11 cellular contexts compared by ENCODE assay signal in genomic region chr15:78087944-78088772, GRCh38. TPM values are rescaled to one million over a fixed set of nuclear protein-coding genes. Genes with fewer than 3 reads are reported as not detected.
DNase-seq lines count a peak whose midpoint lies in the region; ATAC-seq lines count a peak whose summit lies in the region.
"Had no signal": no experiment of that assay in that cellular context is flagged by ENCODE, and none has a peak within 500 bp of the region (broad histone marks: within the 10 kb centered on the region; RNA-seq: fewer than 3 reads in every experiment).

No MANE protein-coding gene starts in this region.

- peaks cover 16% of the 10 kb centered on the region for H3K4me1 ChIP-seq in mesenchymal stem cell (ENCODE audit: control insufficient read depth, insufficient read depth, low read depth, low read length)
- peaks cover 24% of the 10 kb centered on the region for H3K4me1 ChIP-seq in GM23248 (ENCODE audit: insufficient read depth)

- DNase-seq in NOMO-1 treated with dmso at 0.1 percent for 144 hours (lab: John Stamatoyannopoulos, UW; ENCODE audit: unreplicated experiment) (peak; percentile 70), mesenchymal stem cell (peak; percentile 32), NCI-H1092 treated with DMSO at 0.1 percent for 48 hours (lab: John Stamatoyannopoulos, UW) (no peak), inferior parietal cortex (ENCODE audit: extremely low spot score) (no peak), GM23248 (no peak)
- DNase-seq: activated CD4-positive, alpha-beta memory T cell treated with anti-CD3 and anti-CD28 coated beads for 36 hours; effector CD8-positive, alpha-beta T cell; spleen had no signal

- no peak overlapping the region for H2BK120ac ChIP-seq in mesenchymal stem cell (ENCODE audit: low read depth, low read length)

- H3F3A ChIP-seq in GM23248 (ENCODE audit: insufficient read depth), result peaks cover 4% of the 10 kb centered on the region; the same call in 1 of the 2 replicates

- 94% methylated on average over 13 of the region's 13 CpGs for WGBS in mesenchymal stem cell
- WGBS in GM23248 (ENCODE audit: low coverage in 1 of 2, low lambda C conversion rate in 2 of 2, missing lambda C conversion rate in 2 of 2), 2 experiments, result 89 to 90% methylated on average over 13 of the region's 13 CpGs

- no peak overlapping the region for H3K18ac ChIP-seq in mesenchymal stem cell (ENCODE audit: low read depth in 1 of 2, low read length in 2 of 2)

- H3K27me3 ChIP-seq in mesenchymal stem cell (ENCODE audit: control insufficient read depth in 1 of 2, insufficient read depth in 1 of 2, low read length in 2 of 2) (peaks cover 0 to 20% of the 10 kb centered on the region in 2 experiments), GM23248 (replicated peaks; ENCODE audit: insufficient read depth) (no peaks in the 10 kb centered on the region)
- H3K27me3 ChIP-seq: spleen had no signal

- no peak overlapping the region for H3K14ac ChIP-seq in mesenchymal stem cell (ENCODE audit: low read length in 2 of 2)

- H3K36me3 ChIP-seq in mesenchymal stem cell (ENCODE audit: control insufficient read depth in 1 of 2, insufficient read depth in 2 of 2, low read depth in 1 of 2, low read length in 2 of 2), result no peaks in the 10 kb centered on the region
- H3K36me3 ChIP-seq in GM23248 (ENCODE audit: low read depth), result no peaks in the 10 kb centered on the region
- H3K36me3 ChIP-seq: spleen had no signal

- no peak overlapping the region for H4K91ac ChIP-seq in mesenchymal stem cell (ENCODE audit: low read length)

- H3K4me2 ChIP-seq in mesenchymal stem cell (ENCODE audit: low read length, poor library complexity, severe bottlenecking) (no peak overlapping the region), GM23248 (ENCODE audit: unreplicated experiment) (no peak overlapping the region)

- in situ Hi-C loops in GM23248 (cut with MboI), result no loop called here

- no peak overlapping the region for H3K23ac ChIP-seq in mesenchymal stem cell (ENCODE audit: low read length in 2 of 2)

- no peak overlapping the region for H2BK5ac ChIP-seq in mesenchymal stem cell (ENCODE audit: low read depth, low read length, poor library complexity, severe bottlenecking)

- H4K20me1 ChIP-seq in GM23248 (ENCODE audit: insufficient read depth), result no peaks in the 10 kb centered on the region

- H3K9me3 ChIP-seq in mesenchymal stem cell (ENCODE audit: control insufficient read depth, low read length) (no peaks in the 10 kb centered on the region), GM23248 (ENCODE audit: low read depth) (no peaks in the 10 kb centered on the region)
- H3K9me3 ChIP-seq: spleen had no signal

- H3K9ac ChIP-seq in mesenchymal stem cell (ENCODE audit: low read length) (no peak overlapping the region), GM23248 (no peak overlapping the region)

- H3K79me2 ChIP-seq in GM23248 (ENCODE audit: insufficient read depth), result no peaks in the 10 kb centered on the region

- H2AK5ac ChIP-seq in mesenchymal stem cell (ENCODE audit: low read length, severe bottlenecking), result peak overlapping the region; percentile 19

- no peak overlapping the region for H2BK12ac ChIP-seq in mesenchymal stem cell (ENCODE audit: low read length in 2 of 2)

- H3K79me1 ChIP-seq in mesenchymal stem cell (replicated peaks; ENCODE audit: low read length, poor library complexity, severe bottlenecking), result no peaks in the 10 kb centered on the region

- H2BK15ac ChIP-seq in mesenchymal stem cell (ENCODE audit: low read depth, poor library complexity, severe bottlenecking), result no peak overlapping the region

- H3K4me3 ChIP-seq in mesenchymal stem cell (ENCODE audit: insufficient read depth in 1 of 2, low read depth in 1 of 2, low read length in 2 of 2), result no peak overlapping the region
- H3K4me3 ChIP-seq in GM23248, result no peak overlapping the region
- H3K4me3 ChIP-seq: spleen had no signal

- H3K9me2 ChIP-seq in GM23248 (ENCODE audit: insufficient read depth), result no peaks in the 10 kb centered on the region

- H3K27ac ChIP-seq in mesenchymal stem cell (ENCODE audit: low read length, poor library complexity, severe bottlenecking) (no peak overlapping the region), GM23248 (no peak overlapping the region)

- H2AFZ ChIP-seq in mesenchymal stem cell (ENCODE audit: low read depth, low read length) (no peak overlapping the region), GM23248 (no peak overlapping the region)

- ATAC-seq in GM18868 (IDR thresholded peaks at IDR 0.05; ENCODE audit: unreplicated experiment), result peak; percentile 68
- ATAC-seq in GM21825 (IDR thresholded peaks at IDR 0.05; ENCODE audit: unreplicated experiment), result peak; percentile 46
- no peak for ATAC-seq in HG03432 (IDR thresholded peaks at IDR 0.05; ENCODE audit: unreplicated experiment)

- no peak overlapping the region for H4K8ac ChIP-seq in mesenchymal stem cell (ENCODE audit: low read length)

- H3K4ac ChIP-seq in mesenchymal stem cell (ENCODE audit: low read depth in 1 of 2, low read length in 2 of 2), result no peak overlapping the region

RNA-seq across cellular contexts. Expression of gene SH2D7, which starts 4.2 kb away (rescaled TPM):
- 0.01 TPM for polyA plus RNA-seq in mesenchymal stem cell (2013, experiment 1 of 2)
- polyA plus RNA-seq in mesenchymal stem cell (2013, experiment 2 of 2), result 0.01 TPM
- total RNA-seq in GM23248 (2014; rRNA removed; shearing (Covaris generic)), result not detected in 2 replicates
- polyA plus RNA-seq in GM23248 (2016; fragmentation: Nextera tagmentation; extraction: Ambion mirVana), result not detected in 2 replicates
- total RNA-seq: activated CD4-positive, alpha-beta memory T cell treated with anti-CD3 and anti-CD28 coated beads for 36 hours; spleen had no signal
- polyA plus RNA-seq: spleen had no signal

RNA-seq across cellular contexts. Expression of gene TBC1D2B, which starts 10.6 kb away (rescaled TPM):
- 43.1 TPM for polyA plus RNA-seq in mesenchymal stem cell (2013, experiment 1 of 2)
- 41.2 TPM for polyA plus RNA-seq in mesenchymal stem cell (2013, experiment 2 of 2)
- 40.5 and 42.0 TPM in 2 replicates for total RNA-seq in GM23248 (2014; rRNA removed; shearing (Covaris generic))
- 11.1 and 13.5 TPM in 2 replicates for polyA plus RNA-seq in GM23248 (2016; fragmentation: Nextera tagmentation; extraction: Ambion mirVana)

RNA-seq across cellular contexts. Expression of gene CIB2, which starts 43.1 kb away (rescaled TPM):
- 23.7 TPM for polyA plus RNA-seq in mesenchymal stem cell (2013, experiment 1 of 2)
- polyA plus RNA-seq in mesenchymal stem cell (2013, experiment 2 of 2), result 21.9 TPM
- 1.4 and 3.4 TPM in 2 replicates for total RNA-seq in GM23248 (2014; rRNA removed; shearing (Covaris generic))
- 2.3 and 2.9 TPM in 2 replicates for polyA plus RNA-seq in GM23248 (2016; fragmentation: Nextera tagmentation; extraction: Ambion mirVana)

Comparison
In these comparisons a context has a peak if more than half of its experiments do, and no peak if none do; other contexts are left out.
1. DNase-seq: peak in NOMO-1 treated with dmso at 0.1 percent for 144 hours (single experiment) and mesenchymal stem cell (single experiment); none in NCI-H1092 treated with DMSO at 0.1 percent for 48 hours (single experiment), inferior parietal cortex (single experiment) and GM23248 (single experiment).